8 cellular contexts compared by ENCODE assay signal in the genomic region with DNA sequence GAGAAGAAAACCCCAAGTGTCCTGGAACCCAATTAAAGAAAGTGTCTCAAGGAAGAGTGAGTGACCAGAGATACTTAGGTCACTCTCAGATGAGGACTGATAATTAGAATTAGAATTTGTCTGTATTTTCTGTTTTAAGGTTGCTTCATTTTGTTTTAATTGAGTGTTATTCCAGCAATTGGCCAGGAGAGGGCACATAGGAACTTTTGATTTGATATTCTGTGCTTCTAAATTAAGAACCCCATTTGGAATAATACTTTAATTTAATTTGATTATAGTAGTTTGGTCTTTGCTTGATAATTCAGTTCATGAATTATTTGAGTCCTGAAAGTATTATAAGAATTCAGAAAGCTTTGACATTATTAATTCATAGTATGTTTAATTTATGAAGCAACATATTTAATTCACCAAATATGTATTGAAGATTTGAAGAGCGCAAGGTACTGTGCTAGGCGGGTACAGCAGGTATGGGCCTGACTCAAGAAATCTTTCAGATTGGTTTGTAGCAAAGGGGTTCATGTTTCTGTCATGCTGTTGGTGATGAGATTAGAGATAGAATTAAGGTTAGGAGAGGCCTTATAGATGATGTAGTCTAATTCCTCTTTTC.
DNase-seq lines count a peak whose midpoint lies in the region; ATAC-seq and TF ChIP-seq lines count a peak whose summit lies in the region.

No MANE protein-coding gene starts in this region.

- peak; percentile 75 for TF ChIP-seq CTCF in 22Rv1 (IDR thresholded peaks at IDR 0.05)
- TF ChIP-seq CTCF in SU-DHL-6 (IDR thresholded peaks at IDR 0.05; ENCODE audit: insufficient read depth, low read length, poor library complexity, severe bottlenecking): peak; percentile 41

- H3K4me2 ChIP-seq in SU-DHL-6 (ENCODE audit: low read depth, low read length, poor library complexity, severe bottlenecking): no peak overlapping the region

- no peak overlapping the region for H2AFZ ChIP-seq in SU-DHL-6 (ENCODE audit: low read depth, low read length, severe bottlenecking)

- peaks cover 89% of the 10 kb centered on the region for H3K79me2 ChIP-seq in SU-DHL-6 (ENCODE audit: insufficient read depth, low read length)

- no peaks in the 10 kb centered on the region for H3K9me2 ChIP-seq in SU-DHL-6 (replicated peaks; ENCODE audit: insufficient read depth, low read length)

- H3K4me3 ChIP-seq in SU-DHL-6 (ENCODE audit: insufficient read depth, low read length, poor library complexity, severe bottlenecking): no peak overlapping the region

- H3K27me3 ChIP-seq in SU-DHL-6 (ENCODE audit: low read length): no peaks in the 10 kb centered on the region

- peaks cover 4% of the 10 kb centered on the region; the same call in 1 of the 2 replicates for H4K20me1 ChIP-seq in SU-DHL-6 (ENCODE audit: low read depth, low read length)

- H3K27ac ChIP-seq in 22Rv1 (no peak overlapping the region), SU-DHL-6 (ENCODE audit: low read depth, low read length) (no peak overlapping the region), caudate nucleus (ENCODE audit: low read depth, low read length) (no peak overlapping the region)

- H3F3A ChIP-seq in SU-DHL-6 (ENCODE audit: insufficient read depth): peaks cover 5% of the 10 kb centered on the region; the same call in 1 of the 2 replicates

- 0 out of 2 replicates have a peak, but pooled peaks cover 3% of the 10 kb centered on the region for H3K36me3 ChIP-seq in SU-DHL-6 (ENCODE audit: low read length)

- H3K9me3 ChIP-seq in SU-DHL-6 (ENCODE audit: insufficient read depth, low read length): no peaks in the 10 kb centered on the region

- ATAC-seq in GM21447 (IDR thresholded peaks at IDR 0.05; ENCODE audit: unreplicated experiment): no peak

- no peak overlapping the region for H3K9ac ChIP-seq in SU-DHL-6 (ENCODE audit: low read length)

- DNase-seq in GM03348 (ENCODE audit: low spot score) (peak; percentile 49), iris pigment epithelial cell (ENCODE audit: low read depth) (peak; percentile 26), NCI-H187 (lab: John Stamatoyannopoulos, UW) (no peak), caudate nucleus (lab: John Stamatoyannopoulos, UW) (no peak), NCI-H1105 (lab: John Stamatoyannopoulos, UW) (no peak)

Comparison
In these comparisons a context has a peak if more than half of its experiments do, and no peak if none do; other contexts are left out.
1. DNase-seq: peak in GM03348 (single experiment) and iris pigment epithelial cell (single experiment); none in NCI-H187 (0 of 2), caudate nucleus (0 of 61) and NCI-H1105 (single experiment).